Comparison of ENCODE assay signal across 22 cellular contexts in the genomic region with DNA sequence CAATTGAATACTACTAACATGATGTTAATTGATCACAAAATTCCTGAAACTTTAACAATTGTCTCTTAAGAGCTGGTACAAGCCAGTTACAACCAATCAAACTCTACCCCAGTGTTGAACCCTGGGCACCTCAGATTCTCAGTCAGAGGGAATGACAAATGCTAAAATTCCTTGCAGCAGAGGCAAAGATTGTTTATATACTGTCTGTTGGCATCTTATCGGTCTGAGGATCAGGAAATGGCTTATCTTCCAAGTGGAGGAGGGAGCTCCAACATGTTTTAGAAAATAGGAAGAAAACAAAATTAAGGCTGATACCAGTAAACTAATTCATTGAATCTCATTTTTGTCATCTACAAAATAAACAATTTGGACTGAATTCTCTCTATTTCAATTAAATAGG.
"Had no signal": no experiment of that assay in that cellular context is flagged by ENCODE, and none has a peak within 500 bp of the region (broad histone marks: within the 10 kb centered on the region; RNA-seq: fewer than 3 reads in every experiment).

No MANE protein-coding gene starts in this region.

- DNase-seq: activated CD4-positive, alpha-beta memory T cell treated with anti-CD3 and anti-CD28 coated beads for 36 hours; activated CD4-positive, alpha-beta T cell treated with anti-CD3 and anti-CD28 coated beads for 48 hours; activated effector memory CD4-positive, alpha-beta T cell treated with Interleukin-2 at 50 U/mL for 16 hours; activated naive CD4-positive, alpha-beta T cell treated with anti-CD3 and anti-CD28 coated beads for 36 hours; activated naive CD8-positive, alpha-beta T cell treated with anti-CD3 and anti-CD28 coated beads, Interleukin-2, amount 10 ng/mL, durations not matched to agents 7 days and 5 days; activated T-cell treated with anti-CD3 and anti-CD28 coated beads, Interleukin-2, amount 50 U/mL, for 72 hours; amniotic stem cell; cerebellar nuclear complex; endodermal cell; heart right ventricle; midbrain; pancreas; psoas muscle; stimulated activated CD4-positive, alpha-beta T cell treated with anti-CD3 and anti-CD28 coated beads, Interleukin-4, amount 100 ng/mL, for 4 hours; stimulated activated naive CD8-positive, alpha-beta T cell treated with anti-CD3 and anti-CD28 coated beads, Interleukin-15, amount 100 ng/mL, for 72 hours; T-helper 17 cell; tibial artery had no signal

- H3K9me3 ChIP-seq: heart right ventricle, pancreas, psoas muscle, right atrium auricular region, tibial artery had no signal

- ATAC-seq: activated T-cell treated with anti-CD3 and anti-CD28 coated beads, Interleukin-2, amount 50 U/mL, for 72 hours; left lobe of liver; stimulated activated naive CD8-positive, alpha-beta T cell treated with anti-CD3 and anti-CD28 coated beads, Interleukin-15, amount 100 ng/mL, for 72 hours; T-helper 17 cell had no signal

- H3K4me3 ChIP-seq: coronary artery, heart right ventricle, lung, pancreas, psoas muscle, right atrium auricular region, tibial artery had no signal

- H3K27ac ChIP-seq: coronary artery, epithelial cell of prostate, heart right ventricle, pancreas, tibial artery had no signal

- H3K4me1 ChIP-seq: pancreas, psoas muscle, right atrium auricular region, tibial artery had no signal

- H3K36me3 ChIP-seq: heart right ventricle, pancreas, right atrium auricular region, tibial artery had no signal

- H3K27me3 ChIP-seq: heart right ventricle, pancreas, right atrium auricular region, tibial artery had no signal
